ENCODE assay signal across 33 cellular contexts in the genomic region with DNA sequence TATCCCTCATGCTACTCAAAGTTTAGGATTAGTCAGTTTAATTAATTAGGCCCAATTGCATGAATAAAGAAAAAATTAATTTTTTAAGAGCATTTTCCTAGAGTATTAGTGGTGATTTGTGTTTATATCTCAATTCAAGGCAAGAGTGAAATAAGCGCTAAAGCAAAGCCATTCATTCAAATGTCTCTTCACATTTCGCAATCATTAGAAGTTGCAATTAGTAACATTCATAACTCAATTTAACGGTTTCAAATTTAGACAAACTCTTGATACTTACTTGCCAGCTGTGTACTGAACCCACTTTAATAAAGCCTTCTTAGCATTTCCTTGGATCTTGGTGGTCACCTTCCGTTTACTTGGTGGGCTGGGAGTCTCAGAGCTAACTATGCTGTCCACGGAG.
DNase-seq lines count a peak whose midpoint lies in the region; ATAC-seq, FAIRE-seq and TF ChIP-seq lines count a peak whose summit lies in the region.
"Had no signal": no experiment of that assay in that cellular context is flagged by ENCODE, and none has a peak within 500 bp of the region (broad histone marks: within the 10 kb centered on the region; RNA-seq: fewer than 3 reads in every experiment).

No MANE protein-coding gene starts in this region.

- H3K23ac ChIP-seq in IMR-90 (ENCODE audit: low read depth, low read length): no peak overlapping the region
- no peak overlapping the region for H3K23ac ChIP-seq in H1 (ENCODE audit: insufficient read length)

- H2BK120ac ChIP-seq in IMR-90 (ENCODE audit: low read depth, low read length): no peak overlapping the region
- no peak overlapping the region for H2BK120ac ChIP-seq in H1 (replicated peaks; ENCODE audit: low read depth, low read length)

- FAIRE-seq in HepG2 (lab: Jason Lieb, UNC) (no peak), H1 (lab: Jason Lieb, UNC) (no peak), pancreas (lab: Jason Lieb, UNC) (no peak)
- FAIRE-seq: A204.1, A549, D721Med had no signal

- H3K4me2 ChIP-seq in HepG2 (ENCODE audit: low read depth, low read length) (no peak overlapping the region), IMR-90 (ENCODE audit: low read depth, low read length) (no peak overlapping the region), H1 (ENCODE audit: insufficient read depth in 1 of 2, low read depth in 2 of 2, low read length in 2 of 2) (no peak overlapping the region)
- H3K4me2 ChIP-seq: A549; BLaER1; BLaER1 treated with 17β-estradiol and CSF1 and Interleukin-3, amounts not matched to agents 10 nM and 100 nM had no signal

- no peak overlapping the region for H4K91ac ChIP-seq in IMR-90 (ENCODE audit: insufficient read depth, low read depth, low read length)
- no peak overlapping the region for H4K91ac ChIP-seq in H1 (replicated peaks; ENCODE audit: insufficient read length, low read length)

- TF ChIP-seq RAD21 in HepG2 (CRISPR knock-in tag; IDR thresholded peaks at IDR 0.05) (no peak), IMR-90 (IDR thresholded peaks at IDR 0.05; ENCODE audit: low read length) (no peak), H1 (IDR thresholded peaks at IDR 0.05 in 1 of 2, conservative IDR thresholded peaks at IDR 0.05 in 1 of 2; ENCODE audit: low read depth in 2 of 2, low read length in 2 of 2) (no peak)

- no peak overlapping the region for H4K5ac ChIP-seq in IMR-90 (ENCODE audit: low read depth, low read length)
- H4K5ac ChIP-seq in H1 (ENCODE audit: insufficient read length, low read depth, low read length): no peak overlapping the region

- no peaks in the 10 kb centered on the region for H3K9me3 ChIP-seq in HepG2 (ENCODE audit: low read length)
- no peaks in the 10 kb centered on the region for H3K9me3 ChIP-seq in right lobe of liver
- no peaks in the 10 kb centered on the region for H3K9me3 ChIP-seq in IMR-90 (ENCODE audit: control insufficient read depth, insufficient read depth, low read length)
- no peaks in the 10 kb centered on the region for H3K9me3 ChIP-seq in H1 (ENCODE audit: insufficient read depth in 2 of 2, low read depth in 1 of 2, low read length in 1 of 2)
- no peaks in the 10 kb centered on the region for H3K9me3 ChIP-seq in pancreas
- H3K9me3 ChIP-seq: A549; BE2C; BLaER1; BLaER1 treated with 17β-estradiol and CSF1 and Interleukin-3, amounts not matched to agents 10 nM and 100 nM; Caco-2 had no signal

- H4K20me1 ChIP-seq in HepG2 (ENCODE audit: insufficient read depth, low read length): no peaks in the 10 kb centered on the region
- H4K20me1 ChIP-seq in IMR-90 (ENCODE audit: insufficient read depth, low read length): no peaks in the 10 kb centered on the region
- no peaks in the 10 kb centered on the region for H4K20me1 ChIP-seq in H1 (replicated peaks in 1 of 2; ENCODE audit: control insufficient read depth in 1 of 2, insufficient read depth in 2 of 2, low read length in 2 of 2)
- H4K20me1 ChIP-seq: BLaER1; BLaER1 treated with 17β-estradiol and CSF1 and Interleukin-3, amounts not matched to agents 10 nM and 100 nM had no signal

- dilution Hi-C loops in IMR-90 (cut with HindIII; ENCODE audit: low sequenced_read_pairs, unreplicated experiment): no loop called here

- H3K4me3 ChIP-seq in HepG2 (replicated peaks in 1 of 3; ENCODE audit: insufficient read depth in 1 of 3, low read depth in 2 of 3, low read length in 3 of 3) (no peak overlapping the region), right lobe of liver (no peak overlapping the region), IMR-90 (ENCODE audit: insufficient read depth, low read depth, low read length) (no peak overlapping the region), H1 (ENCODE audit: extremely low read depth in 1 of 4, insufficient read depth in 2 of 4, low read depth in 3 of 4, low read length in 4 of 4) (no peak overlapping the region), pancreas (no peak overlapping the region)
- H3K4me3 ChIP-seq: A549; BLaER1; BLaER1 treated with 17β-estradiol and CSF1 and Interleukin-3, amounts not matched to agents 10 nM and 100 nM had no signal

- H3K4ac ChIP-seq in IMR-90 (ENCODE audit: low read depth, low read length): no peak overlapping the region
- H3K4ac ChIP-seq in H1 (replicated peaks; ENCODE audit: insufficient read length, low read depth, low read length): no peak overlapping the region

- in situ Hi-C loops in HepG2 (cut with HindIII; ENCODE audit: extremely low pct_ligation_motif_present, low pct_unique_long_range_greater_than_20kb) (no loop called here), IMR-90 (cut with MboI; ENCODE audit: low sequenced_read_pairs) (no loop called here)

- TF ChIP-seq EP300 in HepG2 (IDR thresholded peaks at IDR 0.05; ENCODE audit: low read depth in 2 of 2, low read length in 2 of 2) (no peak), HepG2 (CRISPR knock-in tag; IDR thresholded peaks at IDR 0.05; ENCODE audit: borderline replicate concordance) (no peak), H1 (IDR thresholded peaks at IDR 0.05; ENCODE audit: borderline replicate concordance in 1 of 2, low read depth in 2 of 2, low read length in 2 of 2) (no peak)

- intact Hi-C loops in HepG2 (cut with micrococcal nuclease; ENCODE audit: unreplicated experiment) (no loop called here), right lobe of liver (cut with DNase I) (no loop called here), IMR-90 (cut with micrococcal nuclease) (no loop called here), pancreas (cut with DNase I) (no loop called here)

- H3K27me3 ChIP-seq in HepG2 (ENCODE audit: control insufficient read depth in 1 of 2, insufficient read depth in 2 of 2, low read length in 2 of 2) (no peaks in the 10 kb centered on the region; a peak in 1 of 5 replicates), right lobe of liver (no peaks in the 10 kb centered on the region), IMR-90 (ENCODE audit: control insufficient read depth, insufficient read depth, low read length) (no peaks in the 10 kb centered on the region), H1 (replicated peaks in 1 of 4; ENCODE audit: control insufficient read depth in 3 of 4, extremely low read depth in 1 of 4, insufficient read depth in 3 of 4, low read length in 3 of 4) (no peaks in the 10 kb centered on the region), pancreas (no peaks in the 10 kb centered on the region)
- H3K27me3 ChIP-seq: BLaER1; BLaER1 treated with 17β-estradiol and CSF1 and Interleukin-3, amounts not matched to agents 10 nM and 100 nM had no signal

- H3K14ac ChIP-seq in IMR-90 (replicated peaks; ENCODE audit: low read depth, low read length): no peak overlapping the region
- no peak overlapping the region for H3K14ac ChIP-seq in H1 (ENCODE audit: insufficient read length)

- no peak overlapping the region for H2BK5ac ChIP-seq in IMR-90 (ENCODE audit: low read depth, low read length, poor library complexity, severe bottlenecking)
- no peak overlapping the region for H2BK5ac ChIP-seq in H1 (ENCODE audit: low read depth, low read length)

- no peak overlapping the region for H3K56ac ChIP-seq in IMR-90 (ENCODE audit: extremely low read depth, insufficient read depth, low read length)
- no peak overlapping the region for H3K56ac ChIP-seq in H1 (replicated peaks; ENCODE audit: insufficient read length, low read depth, low read length)

- H3K23me2 ChIP-seq in H1 (ENCODE audit: low read depth, low read length): no peaks in the 10 kb centered on the region

- POLR2A ChIA-PET in HepG2 (lab: Yijun Ruan, JAX): no interaction called here
- POLR2A ChIA-PET in IMR-90 (lab: Charles Lee; ENCODE audit: unreplicated experiment): no interaction called here
- POLR2A ChIA-PET in H1 (lab: Charles Lee; ENCODE audit: partially characterized antibody): no interaction called here

- H3K9ac ChIP-seq in HepG2 (ENCODE audit: insufficient read depth, low read depth, low read length) (no peak overlapping the region), IMR-90 (ENCODE audit: low read depth, low read length) (no peak overlapping the region), H1 (replicated peaks in 1 of 4; ENCODE audit: extremely low read depth in 1 of 4, low read depth in 3 of 4, low read length in 3 of 4) (no peak overlapping the region)
- H3K9ac ChIP-seq: BLaER1; BLaER1 treated with 17β-estradiol and CSF1 and Interleukin-3, amounts not matched to agents 10 nM and 100 nM had no signal

- H3K79me2 ChIP-seq in HepG2 (ENCODE audit: insufficient read depth, low read length) (no peaks in the 10 kb centered on the region), H1 (ENCODE audit: control insufficient read depth in 1 of 2, insufficient read depth in 2 of 2, low read length in 2 of 2) (no peaks in the 10 kb centered on the region)

- H3K4me1 ChIP-seq in HepG2 (ENCODE audit: insufficient read depth, low read length) (no peaks in the 10 kb centered on the region), right lobe of liver (no peaks in the 10 kb centered on the region), IMR-90 (ENCODE audit: control insufficient read depth, insufficient read depth, low read length) (no peaks in the 10 kb centered on the region), H1 (replicated peaks in 1 of 4; ENCODE audit: control insufficient read depth in 3 of 4, insufficient read depth in 4 of 4, low read length in 3 of 4) (no peaks in the 10 kb centered on the region), pancreas (no peaks in the 10 kb centered on the region)
- H3K4me1 ChIP-seq: A549; BE2C; BLaER1; BLaER1 treated with 17β-estradiol and CSF1 and Interleukin-3, amounts not matched to agents 10 nM and 100 nM; Caco-2 had no signal

- TF ChIP-seq CTCF in HepG2 (CRISPR knock-in tag; IDR thresholded peaks at IDR 0.05) (no peak), right lobe of liver (IDR thresholded peaks at IDR 0.05) (no peak), IMR-90 (conservative IDR thresholded peaks at IDR 0.05; ENCODE audit: low read depth, low read length) (no peak), H1 (IDR thresholded peaks at IDR 0.05; ENCODE audit: control extremely low read depth in 1 of 3, insufficient read depth in 1 of 3, low read depth in 1 of 3, low read length in 3 of 3) (no peak), pancreas (IDR thresholded peaks at IDR 0.05) (no peak)

- H3K27ac ChIP-seq in HepG2 (ENCODE audit: extremely low read length, insufficient read depth, low read length) (no peak overlapping the region), right lobe of liver (no peak overlapping the region), IMR-90 (ENCODE audit: insufficient read depth, low read length) (no peak overlapping the region), H1 (ENCODE audit: low read depth, low read length) (no peak overlapping the region), pancreas (no peak overlapping the region)
- H3K27ac ChIP-seq: 22Rv1; A549; BLaER1; BLaER1 treated with 17β-estradiol and CSF1 and Interleukin-3, amounts not matched to agents 10 nM and 100 nM; C4-2B had no signal

- BruUV-seq in HepG2 (replicated peaks; lab: Mats Ljungman, UMichigan): no TSS peak
- no TSS peak for BruUV-seq in IMR-90 (replicated peaks; lab: Mats Ljungman, UMichigan)

- no peak for DNase-seq in HepG2 (ENCODE audit: low spot score)
- no peak for DNase-seq in right lobe of liver
- DNase-seq in IMR-90: no peak
- no peak for DNase-seq in H1 (ENCODE audit: low read depth in 1 of 2, low spot score in 2 of 2)
- DNase-seq in pancreas: no peak
- DNase-seq in stimulated activated CD4-positive, alpha-beta T cell treated with anti-CD3 and anti-CD28 coated beads, Interleukin-2, amount 100 ng/mL, for 24 hours: no peak
- DNase-seq: 8988T; ACHN; AML-193; BE2C; C1 segment of cervical spinal cord; Caco-2; Calu3; CD4-positive, alpha-beta memory T cell; CD4-positive, alpha-beta T cell; CD4-positive, CD25-positive, alpha-beta regulatory T cell; CD8-positive, alpha-beta memory T cell; CD8-positive, alpha-beta T cell; COR-L47; DMS 273 treated with DMSO at 0.1 percent for 48 hours; DMS153; DMS53; DMS79; DMS79 treated with DMSO at 0.1 percent for 48 hours; DND-41; EL had no signal

- H2AK5ac ChIP-seq in IMR-90 (ENCODE audit: low read depth, low read length) (no peak overlapping the region), H1 (ENCODE audit: low read depth, low read length) (no peak overlapping the region)

- 25% methylated on average over 5 of the region's 5 CpGs for WGBS in HepG2 (ENCODE audit: low lambda C conversion rate)
- 74% methylated on average over 5 of the region's 5 CpGs for WGBS in right lobe of liver (ENCODE audit: insufficient coverage, low coverage, low lambda C conversion rate, missing lambda C conversion rate)
- 100% methylated on average over 1 of the region's 5 CpGs; no CpG with 5 or more reads in 1 of the 2 experiments for WGBS in IMR-90 (ENCODE audit: extremely low coverage in 2 of 2, insufficient read length in 1 of 2), 2 experiments
- WGBS in H1 (ENCODE audit: extremely low coverage in 1 of 2, insufficient coverage in 1 of 2, insufficient read length in 1 of 2, insufficient replicate concordance in 2 of 2, low coverage in 1 of 2, low lambda C conversion rate in 2 of 2, missing lambda C conversion rate in 1 of 2), 2 experiments: 97% methylated on average over 5 of the region's 5 CpGs; no CpG with 5 or more reads in 1 of the 2 experiments
- 82 to 84% methylated on average over 5 of the region's 5 CpGs for WGBS in pancreas, 2 donors

- no peak overlapping the region for H2AK9ac ChIP-seq in IMR-90 (replicated peaks; ENCODE audit: low read depth, low read length, poor library complexity)

- no peaks in the 10 kb centered on the region for H3K79me1 ChIP-seq in IMR-90 (ENCODE audit: low read depth in 1 of 2, low read length in 2 of 2)
- H3K79me1 ChIP-seq in H1 (ENCODE audit: low read depth, low read length): no peaks in the 10 kb centered on the region

- H2BK20ac ChIP-seq in IMR-90 (ENCODE audit: low read depth, low read length): no peak overlapping the region
- no peak overlapping the region for H2BK20ac ChIP-seq in H1 (ENCODE audit: low read length)

- H4K8ac ChIP-seq in IMR-90 (ENCODE audit: low read depth in 2 of 2, low read length in 2 of 2) (no peak overlapping the region), H1 (ENCODE audit: extremely low read depth, insufficient read depth, low read length) (no peak overlapping the region)

- H2AFZ ChIP-seq in HepG2 (ENCODE audit: low read length) (no peak overlapping the region), IMR-90 (replicated peaks; ENCODE audit: low read length, poor library complexity) (no peak overlapping the region), H1 (ENCODE audit: low read length) (no peak overlapping the region)

- no peaks in the 10 kb centered on the region for H3K36me3 ChIP-seq in HepG2 (replicated peaks in 1 of 2; ENCODE audit: control insufficient read depth in 1 of 2, insufficient read depth in 2 of 2, low read length in 2 of 2)
- no peaks in the 10 kb centered on the region for H3K36me3 ChIP-seq in right lobe of liver
- no peaks in the 10 kb centered on the region for H3K36me3 ChIP-seq in IMR-90 (ENCODE audit: control insufficient read depth, insufficient read depth, low read length)
- no peaks in the 10 kb centered on the region for H3K36me3 ChIP-seq in H1 (ENCODE audit: control insufficient read depth in 2 of 4, insufficient read depth in 4 of 4, low read length in 3 of 4)
- H3K36me3 ChIP-seq in pancreas: no peaks in the 10 kb centered on the region
- H3K36me3 ChIP-seq: BE2C; BLaER1; BLaER1 treated with 17β-estradiol and CSF1 and Interleukin-3, amounts not matched to agents 10 nM and 100 nM had no signal

- no peak overlapping the region for H2BK15ac ChIP-seq in IMR-90 (ENCODE audit: low read depth, low read length)
- no peak overlapping the region for H2BK15ac ChIP-seq in H1 (ENCODE audit: low read length)

- no peaks in the 10 kb centered on the region for H3K9me1 ChIP-seq in IMR-90 (ENCODE audit: insufficient read depth, low read length)

- H3K18ac ChIP-seq in IMR-90 (ENCODE audit: low read depth, low read length): no peak overlapping the region
- H3K18ac ChIP-seq in H1 (ENCODE audit: extremely low read depth, low read length): no peak overlapping the region

- no peak overlapping the region for H2BK12ac ChIP-seq in H1 (ENCODE audit: low read depth, low read length)

- no peak for ATAC-seq in HepG2
- ATAC-seq in right lobe of liver: no peak
- ATAC-seq in IMR-90 (ENCODE audit: low read depth): no peak
- no peak for ATAC-seq in pancreas
- ATAC-seq: A549; CD8-positive, alpha-beta T cell had no signal

- TF ChIP-seq POLR2A in HepG2 (IDR thresholded peaks at IDR 0.05; ENCODE audit: insufficient read depth in 1 of 2, low read depth in 2 of 2, low read length in 2 of 2) (no peak), right lobe of liver (IDR thresholded peaks at IDR 0.05) (no peak), IMR-90 (IDR thresholded peaks at IDR 0.05; ENCODE audit: low read depth, low read length) (no peak), H1 (IDR thresholded peaks at IDR 0.05; ENCODE audit: control extremely low read depth in 1 of 2, low read depth in 2 of 2, low read length in 2 of 2) (no peak)

- CTCF ChIA-PET in HepG2 (lab: Yijun Ruan, JAX; ENCODE audit: low intra/inter-chr PET ratio, low total read pairs): no interaction called here
- CTCF ChIA-PET in IMR-90 (lab: Yijun Ruan, JAX): no interaction called here
- CTCF ChIA-PET in H1 (lab: Charles Lee; ENCODE audit: partially characterized antibody): interaction anchor here (0.6 to 1.3 kb wide), 4 partner anchors 42 to 159 kb away, joined by 3 to 4 read pairs (median 3); no protein-coding TSS in a partner anchor

Comparison
In these comparisons a context has a peak if more than half of its experiments do, and no peak if none do; other contexts are left out.
1. Of the 41 proteins assayed by ChIP-seq in both HepG2 and H1: peak only in HepG2: none; only in H1: none; in both: CEBPB; in neither: 40.